Comparison of ENCODE assay signal across 10 cellular contexts in the genomic region with DNA sequence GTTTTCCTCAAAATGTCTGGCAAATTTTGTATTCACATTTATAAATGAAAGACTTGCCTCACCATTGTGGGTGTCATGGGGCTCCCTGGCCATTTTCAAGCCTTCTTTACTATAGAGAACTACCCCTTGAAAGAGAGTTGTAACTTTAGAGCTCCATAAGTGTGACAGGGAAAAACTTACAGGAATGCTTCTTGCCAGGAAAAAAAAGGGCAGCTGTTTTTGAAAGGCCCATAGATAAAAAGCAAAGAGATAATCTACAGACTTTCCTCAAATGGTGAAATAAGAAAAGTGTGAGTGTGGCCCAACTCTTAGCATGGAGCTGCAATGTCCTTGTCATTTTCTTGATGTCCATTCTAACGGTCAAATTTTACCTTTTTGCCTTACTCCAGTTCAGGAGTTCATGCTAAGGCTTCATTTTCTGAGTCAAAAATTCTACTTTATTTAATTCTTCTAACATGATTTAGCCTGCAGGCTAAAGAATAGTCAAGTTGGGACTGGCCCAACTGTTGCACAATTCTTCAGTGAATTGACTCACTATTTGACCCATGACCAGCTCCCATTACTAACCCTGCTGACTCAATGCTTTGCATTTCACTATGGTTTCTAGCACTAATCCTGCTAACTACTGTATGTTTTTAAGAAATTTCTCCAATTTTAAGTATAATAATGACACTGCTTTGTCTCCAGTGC. TPM values are rescaled to one million over a fixed set of nuclear protein-coding genes. Genes with fewer than 3 reads are reported as not detected.
DNase-seq lines count a peak whose midpoint lies in the region; ATAC-seq, FAIRE-seq and TF ChIP-seq lines count a peak whose summit lies in the region.
"Had no signal": no experiment of that assay in that cellular context is flagged by ENCODE, and none has a peak within 500 bp of the region (broad histone marks: within the 10 kb centered on the region; RNA-seq: fewer than 3 reads in every experiment).

No MANE protein-coding gene starts in this region.

- TF ChIP-seq POLR2A in NB4 (IDR thresholded peaks at IDR 0.05; ENCODE audit: extremely low read depth, insufficient read length) (no peak), endothelial cell of umbilical vein (IDR thresholded peaks at IDR 0.05; ENCODE audit: low read depth, low read length) (no peak)

- H3K4me2 ChIP-seq in endothelial cell of umbilical vein (ENCODE audit: insufficient read depth, low read length), result peak overlapping the region; percentile 66

- no peak for ATAC-seq in HG03196 (IDR thresholded peaks at IDR 0.05; ENCODE audit: unreplicated experiment)
- no peak for ATAC-seq in GM19455 (IDR thresholded peaks at IDR 0.05; ENCODE audit: unreplicated experiment)

- no peak for TF ChIP-seq CTCF in NB4 (IDR thresholded peaks at IDR 0.05; ENCODE audit: low read depth, low read length)
- TF ChIP-seq CTCF in endothelial cell of umbilical vein (IDR thresholded peaks at IDR 0.05; ENCODE audit: extremely low read depth in 1 of 2, insufficient read depth in 1 of 2, low read depth in 1 of 2, low read length in 2 of 2), result no peak
- no peak for TF ChIP-seq CTCF in nephron progenitor cell (IDR thresholded peaks at IDR 0.05)

- no peaks in the 10 kb centered on the region for H3K9me3 ChIP-seq in endothelial cell of umbilical vein (replicated peaks; ENCODE audit: control insufficient read depth, insufficient read depth, low read length)

- peak overlapping the region; percentile 69 for H2AFZ ChIP-seq in endothelial cell of umbilical vein (ENCODE audit: low read depth, low read length)

- peak overlapping the region; percentile 74 for H3K9ac ChIP-seq in endothelial cell of umbilical vein (replicated peaks; ENCODE audit: extremely low read depth, insufficient read depth, low read length)

- H3K27ac ChIP-seq in endothelial cell of umbilical vein (ENCODE audit: insufficient read depth, low read depth, low read length), result peak overlapping the region; percentile 83

- in situ Hi-C loops in Caki2 (cut with HindIII; ENCODE audit: low pct_unique_long_range_greater_than_20kb, low sequenced_read_pairs), result no loop called here

- H3K9me3 Mint-ChIP-seq in nephron progenitor cell, result peaks cover 8% of the 10 kb centered on the region
- H3K9me3 Mint-ChIP-seq: activated T-cell treated with anti-CD3 and anti-CD28 coated beads, Interleukin-2, amount 50 U/mL, for 72 hours had no signal

- dilution Hi-C loops in endothelial cell of umbilical vein (cut with MboI; ENCODE audit: extremely low pct_ligation_motif_present, low sequenced_read_pairs), result no loop called here

- H3K36me3 Mint-ChIP-seq in nephron progenitor cell (ENCODE audit: low read depth), result no peaks in the 10 kb centered on the region

- peaks cover 41% of the 10 kb centered on the region for H3K4me1 ChIP-seq in endothelial cell of umbilical vein (ENCODE audit: control insufficient read depth, extremely low read depth, insufficient read depth, low read length)

- no peak overlapping the region for H3K27ac Mint-ChIP-seq in nephron progenitor cell
- H3K27ac Mint-ChIP-seq: activated T-cell treated with anti-CD3 and anti-CD28 coated beads, Interleukin-2, amount 50 U/mL, for 72 hours had no signal

- CTCF ChIA-PET in endothelial cell of umbilical vein (lab: Charles Lee), result interaction anchor here (1.5 to 1.7 kb wide), 3 partner anchors 38 to 248 kb away, joined by 7 to 9 read pairs (median 7); a partner anchor contains a TSS

- BruUV-seq in endothelial cell of umbilical vein (replicated peaks; lab: Mats Ljungman, UMichigan), result no TSS peak

- H3K27me3 Mint-ChIP-seq in nephron progenitor cell (ENCODE audit: low read depth, poor library complexity), result peaks cover 4% of the 10 kb centered on the region

- H3K9me1 ChIP-seq in endothelial cell of umbilical vein (replicated peaks; ENCODE audit: control insufficient read depth, extremely low read depth, insufficient read depth, low read length), result no peaks in the 10 kb centered on the region

- H3K36me3 ChIP-seq in endothelial cell of umbilical vein (ENCODE audit: control insufficient read depth in 2 of 2, extremely low read depth in 1 of 2, insufficient read depth in 2 of 2, low read length in 2 of 2), result no peaks in the 10 kb centered on the region

- H3K79me2 ChIP-seq in endothelial cell of umbilical vein (ENCODE audit: control insufficient read depth, insufficient read depth, low read length), result no peaks in the 10 kb centered on the region

- intact Hi-C loops in endothelial cell of umbilical vein (cut with micrococcal nuclease), result loop anchor here (2.0 to 5.0 kb wide), 2 partner anchors 64 to 250 kb away; no protein-coding TSS in a partner anchor

- H3K4me3 ChIP-seq in NB4 (ENCODE audit: low read depth, low read length), result no peak overlapping the region
- H3K4me3 ChIP-seq in endothelial cell of umbilical vein (replicated peaks in 1 of 3; ENCODE audit: insufficient read depth in 1 of 3, low read depth in 1 of 3, low read length in 3 of 3), result no peak overlapping the region

- no peaks in the 10 kb centered on the region for H3K27me3 ChIP-seq in endothelial cell of umbilical vein (ENCODE audit: control insufficient read depth in 2 of 2, insufficient read depth in 2 of 2, low read length in 2 of 2)

- no peak overlapping the region for H3K4me3 Mint-ChIP-seq in nephron progenitor cell
- H3K4me3 Mint-ChIP-seq: activated T-cell treated with anti-CD3 and anti-CD28 coated beads, Interleukin-2, amount 50 U/mL, for 72 hours had no signal

- POLR2A ChIA-PET in endothelial cell of umbilical vein (lab: Charles Lee), result no interaction called here

- peaks cover 17% of the 10 kb centered on the region for H3K4me1 Mint-ChIP-seq in nephron progenitor cell

- DNase-seq in Caki2 (ENCODE audit: low read depth) (peak; percentile 76), NB4 (ENCODE audit: low read depth) (peak; percentile 51), endothelial cell of umbilical vein (ENCODE audit: low read depth, low spot score) (peak; percentile 90), non-pigmented ciliary epithelial cell (ENCODE audit: low read depth) (peak; percentile 90), NCI-H1105 (lab: John Stamatoyannopoulos, UW) (no peak), nephron progenitor cell (no peak)
- DNase-seq: activated T-cell treated with anti-CD3 and anti-CD28 coated beads, Interleukin-2, amount 50 U/mL, for 72 hours; NCI-H1417 had no signal

- H4K20me1 ChIP-seq in endothelial cell of umbilical vein (replicated peaks; ENCODE audit: control insufficient read depth, extremely low read depth, insufficient read depth, low read length), result no peaks in the 10 kb centered on the region

- peak; percentile 66 for FAIRE-seq in endothelial cell of umbilical vein (lab: Jason Lieb, UNC)

TF ChIP-seq in endothelial cell of umbilical vein, 7 proteins besides CTCF, POLR2A, EP300 and RAD21:
- TF ChIP-seq, protein P1, sequence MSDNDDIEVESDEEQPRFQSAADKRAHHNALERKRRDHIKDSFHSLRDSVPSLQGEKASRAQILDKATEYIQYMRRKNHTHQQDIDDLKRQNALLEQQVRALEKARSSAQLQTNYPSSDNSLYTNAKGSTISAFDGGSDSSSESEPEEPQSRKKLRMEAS (IDR thresholded peaks at IDR 0.05; ENCODE audit: insufficient read depth, insufficient read length), result no peak
- TF ChIP-seq EZH2 (IDR thresholded peaks at IDR 0.05; ENCODE audit: borderline replicate concordance, low read depth, low read length, severe bottlenecking) (no peak), POLR2AphosphoS5 (IDR thresholded peaks at IDR 0.05; ENCODE audit: insufficient read depth, low read depth, low read length) (peak; percentile 45), FOS (IDR thresholded peaks at IDR 0.05; ENCODE audit: borderline replicate concordance, insufficient read depth, low read length) (peak; percentile 98), JUN (IDR thresholded peaks at IDR 0.05; ENCODE audit: borderline replicate concordance, insufficient read depth, insufficient read length, low read depth) (peak; percentile 83), GATA2 (IDR thresholded peaks at IDR 0.05; ENCODE audit: insufficient read depth, insufficient read length, low read depth, low read length) (no peak), MYC (IDR thresholded peaks at IDR 0.05; ENCODE audit: low read depth, low read length) (no peak)
TF ChIP-seq in endothelial cell of umbilical vein: peak in this region for 3.

RNA-seq across cellular contexts. Expression of a gene that starts 41.2 kb away (rescaled TPM):
- total RNA-seq in Caki2 (2014; rRNA removed; shearing (Covaris generic); ENCODE audit: low replicate concordance), result 53.1 and 59.8 TPM in 2 replicates
- total RNA-seq in endothelial cell of umbilical vein, result 53.3 and 57.7 TPM in 2 replicates
- polyA plus RNA-seq in endothelial cell of umbilical vein, result 37.3 and 46.8 TPM in 2 replicates
- 44.6 and 50.3 TPM in 2 replicates for polyA plus RNA-seq in endothelial cell of umbilical vein (2011; cell fraction: cytosol; rRNA removed)
- polyA plus RNA-seq in endothelial cell of umbilical vein (2011; cell fraction: nucleus; rRNA removed), result 58.1 and 61.0 TPM in 2 replicates
- 30.9 and 33.5 TPM in 2 replicates for polyA plus RNA-seq in endothelial cell of umbilical vein (2012)
- 49.8 and 73.8 TPM in 2 replicates for polyA minus RNA-seq in endothelial cell of umbilical vein
- polyA minus RNA-seq in endothelial cell of umbilical vein (2011; cell fraction: cytosol; rRNA and poly(A)+ RNA removed), result 12.0 TPM
- 86.0 and 103 TPM in 2 replicates for polyA minus RNA-seq in endothelial cell of umbilical vein (2011; cell fraction: nucleus; rRNA and poly(A)+ RNA removed)

Comparison
In these comparisons a context has a peak if more than half of its experiments do, and no peak if none do; other contexts are left out.
1. DNase-seq: peak in Caki2 (single experiment), NB4 (single experiment), endothelial cell of umbilical vein (single experiment) and non-pigmented ciliary epithelial cell (single experiment); none in NCI-H1105 (single experiment) and nephron progenitor cell (single experiment).